Comparison of ENCODE assay signal across 25 cellular contexts in the genomic region with DNA sequence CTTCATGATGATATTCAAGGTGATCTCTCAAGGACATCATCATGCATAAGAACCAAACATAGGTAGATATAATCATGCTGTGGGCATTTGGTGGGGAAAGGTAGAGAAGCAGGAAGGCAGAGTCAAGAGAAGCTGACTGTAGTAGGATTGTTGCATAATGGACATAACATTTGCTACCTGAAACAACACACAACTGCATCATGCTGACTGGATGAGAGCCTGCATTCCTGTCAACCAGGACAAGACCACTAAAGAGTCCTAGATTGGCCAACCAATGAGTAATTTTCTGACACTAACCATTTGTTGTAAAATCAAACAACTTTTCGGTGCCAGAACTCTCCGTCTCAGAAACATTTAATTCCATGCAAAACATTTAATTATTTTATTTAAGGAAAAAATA.
DNase-seq lines count a peak whose midpoint lies in the region; ATAC-seq and TF ChIP-seq lines count a peak whose summit lies in the region.
"Had no signal": no experiment of that assay in that cellular context is flagged by ENCODE, and none has a peak within 500 bp of the region (broad histone marks: within the 10 kb centered on the region; RNA-seq: fewer than 3 reads in every experiment).

No MANE protein-coding gene starts in this region.

- H3K4ac ChIP-seq in mesenchymal stem cell (ENCODE audit: low read depth in 1 of 2, low read length in 2 of 2): no peak overlapping the region

- no peak overlapping the region for H2BK12ac ChIP-seq in mesenchymal stem cell (ENCODE audit: low read length in 2 of 2)

- ATAC-seq in activated naive CD4-positive, alpha-beta T cell treated with anti-CD3 and anti-CD28 coated beads, Interleukin-2, amount 50 U/mL, for 72 hours: no peak
- ATAC-seq: CD8-positive, alpha-beta T cell; GM23338; HepG2; Panc1 had no signal

- H3K9me3 ChIP-seq in mammary epithelial cell (replicated peaks; ENCODE audit: insufficient read depth, low read length) (no peaks in the 10 kb centered on the region), mesenchymal stem cell (ENCODE audit: control insufficient read depth, low read length) (peaks cover 15% of the 10 kb centered on the region), thyroid gland (no peaks in the 10 kb centered on the region), tibial artery (peaks cover 0 to 5% (median 0%) of the 10 kb centered on the region in 3 donors)
- H3K9me3 ChIP-seq: MG63 had no signal

- dilution Hi-C loops in mammary epithelial cell (cut with HindIII; ENCODE audit: low sequenced_read_pairs): no loop called here

- H3K27ac Mint-ChIP-seq in activated naive CD4-positive, alpha-beta T cell treated with anti-CD3 and anti-CD28 coated beads, Interleukin-2, amount 50 U/mL, for 72 hours: no peak overlapping the region
- H3K27ac Mint-ChIP-seq: B cell; CD8-positive, alpha-beta T cell; GM23338; H9 had no signal

- H2AFZ ChIP-seq in mammary epithelial cell (ENCODE audit: low read depth, low read length) (no peak overlapping the region), mesenchymal stem cell (ENCODE audit: low read depth, low read length) (no peak overlapping the region)
- H2AFZ ChIP-seq: GM23338 had no signal

- WGBS in mammary epithelial cell (ENCODE audit: low coverage, missing lambda C conversion rate): 8% methylated on average over 2 of the region's 2 CpGs
- WGBS in mesenchymal stem cell: 100% methylated on average over 1 of the region's 2 CpGs
- WGBS in thyroid gland, 2 donors: 33 to 44% methylated on average over 2 of the region's 2 CpGs

- no peaks in the 10 kb centered on the region for H3K27me3 ChIP-seq in mammary epithelial cell (ENCODE audit: insufficient read depth, low read length)
- H3K27me3 ChIP-seq in mesenchymal stem cell (ENCODE audit: control insufficient read depth in 1 of 2, insufficient read depth in 1 of 2, low read length in 2 of 2): no peaks in the 10 kb centered on the region
- no peaks in the 10 kb centered on the region for H3K27me3 ChIP-seq in thyroid gland
- no peaks in the 10 kb centered on the region for H3K27me3 ChIP-seq in tibial artery
- H3K27me3 ChIP-seq: MG63 had no signal

- H3K4me2 ChIP-seq in mammary epithelial cell (ENCODE audit: insufficient read depth, low read depth, low read length) (no peak overlapping the region), mesenchymal stem cell (ENCODE audit: low read length, poor library complexity, severe bottlenecking) (no peak overlapping the region)
- H3K4me2 ChIP-seq: GM23338 had no signal

- CTCF ChIA-PET in mammary epithelial cell (lab: Charles Lee; ENCODE audit: low non-redundant PET): no interaction called here

- H2BK5ac ChIP-seq in mesenchymal stem cell (ENCODE audit: low read depth, low read length, poor library complexity, severe bottlenecking): no peak overlapping the region

- no peak for TF ChIP-seq CTCF in mammary epithelial cell (conservative IDR thresholded peaks at IDR 0.05 in 1 of 2, IDR thresholded peaks at IDR 0.05 in 1 of 2; ENCODE audit: extremely low read depth in 1 of 2, insufficient read depth in 1 of 2, low read depth in 1 of 2, low read length in 2 of 2)
- TF ChIP-seq CTCF in thyroid gland (IDR thresholded peaks at IDR 0.05): no peak
- no peak for TF ChIP-seq CTCF in tibial artery (IDR thresholded peaks at IDR 0.05)

- peaks cover 0 to 5% of the 10 kb centered on the region in 2 donors for H3K36me3 Mint-ChIP-seq in activated naive CD4-positive, alpha-beta T cell treated with anti-CD3 and anti-CD28 coated beads, Interleukin-2, amount 50 U/mL, for 72 hours
- H3K36me3 Mint-ChIP-seq: CD8-positive, alpha-beta T cell had no signal

- no peak overlapping the region for H2AK5ac ChIP-seq in mesenchymal stem cell (ENCODE audit: low read length, severe bottlenecking)

- H3K36me3 ChIP-seq in mammary epithelial cell (ENCODE audit: insufficient read depth, low read length): no peaks in the 10 kb centered on the region
- no peaks in the 10 kb centered on the region for H3K36me3 ChIP-seq in mesenchymal stem cell (ENCODE audit: control insufficient read depth in 1 of 2, insufficient read depth in 2 of 2, low read depth in 1 of 2, low read length in 2 of 2)
- no peaks in the 10 kb centered on the region for H3K36me3 ChIP-seq in thyroid gland
- H3K36me3 ChIP-seq in tibial artery: no peaks in the 10 kb centered on the region
- H3K36me3 ChIP-seq: MG63 had no signal

- TF ChIP-seq POLR2A in thyroid gland (IDR thresholded peaks at IDR 0.05): no peak

- DNase-seq in AG20443 (ENCODE audit: low spot score) (peak; percentile 18), mammary epithelial cell (peak; percentile 68), mesenchymal stem cell (peak; percentile 2), thyroid gland (peak; percentile 49 to 54), tibial artery (no peak), SKM-1 (lab: John Stamatoyannopoulos, UW; ENCODE audit: unreplicated experiment) (no peak), GM19240 (ENCODE audit: insufficient read length, low spot score) (no peak)
- no peak for DNase-seq in activated naive CD4-positive, alpha-beta T cell treated with anti-CD3 and anti-CD28 coated beads, Interleukin-2, amount 50 U/mL, for 72 hours (ENCODE audit: low spot score in 2 of 2)
- DNase-seq: Caco-2; CD8-positive, alpha-beta T cell; H9; Karpas-422; MG63; NCI-H1105 treated with DMSO at 0.1 percent for 48 hours; NCI-H146; NCI-H2029; NCI-H2227 treated with DMSO at 0.1 percent for 48 hours; NCI-H526 treated with DMSO at 0.1 percent for 48 hours; SHP77 had no signal

- H3K9ac ChIP-seq in mammary epithelial cell (ENCODE audit: insufficient read depth, low read length) (no peak overlapping the region), mesenchymal stem cell (ENCODE audit: low read length) (no peak overlapping the region)

- no peak overlapping the region for H3K14ac ChIP-seq in mesenchymal stem cell (ENCODE audit: low read length in 2 of 2)

- H3K23ac ChIP-seq in mesenchymal stem cell (ENCODE audit: low read length in 2 of 2): no peak overlapping the region

- in situ Hi-C loops in mammary epithelial cell (cut with MboI; ENCODE audit: low sequenced_read_pairs in 2 of 2): no loop called here

- H4K91ac ChIP-seq in mesenchymal stem cell (ENCODE audit: low read length): no peak overlapping the region

- H3K18ac ChIP-seq in mesenchymal stem cell (ENCODE audit: low read depth in 1 of 2, low read length in 2 of 2): no peak overlapping the region

- no peak overlapping the region for H4K8ac ChIP-seq in mesenchymal stem cell (ENCODE audit: low read length)

- no TSS peak for BruUV-seq in mammary epithelial cell (replicated peaks; lab: Mats Ljungman, UMichigan)

- H3K4me1 ChIP-seq in mammary epithelial cell (ENCODE audit: insufficient read depth, low read length) (no peaks in the 10 kb centered on the region), mesenchymal stem cell (ENCODE audit: control insufficient read depth, insufficient read depth, low read depth, low read length) (no peaks in the 10 kb centered on the region), thyroid gland (peaks cover 12 to 19% of the 10 kb centered on the region in 2 donors), tibial artery (peaks cover 0 to 4% (median 1%) of the 10 kb centered on the region in 4 donors)
- H3K4me1 ChIP-seq: Caco-2 had no signal

- intact Hi-C loops in mammary epithelial cell (cut with micrococcal nuclease): no loop called here
- intact Hi-C loops in thyroid gland (cut with DNase I): no loop called here
- intact Hi-C loops in tibial artery (cut with DNase I; ENCODE audit: low total_unique reads): no loop called here

- H3K79me2 ChIP-seq in mammary epithelial cell (ENCODE audit: insufficient read depth, low read length): no peaks in the 10 kb centered on the region

- H3K9me3 Mint-ChIP-seq in activated naive CD4-positive, alpha-beta T cell treated with anti-CD3 and anti-CD28 coated beads, Interleukin-2, amount 50 U/mL, for 72 hours: peaks cover 3 to 9% of the 10 kb centered on the region in 2 donors
- H3K9me3 Mint-ChIP-seq: GM23338 had no signal

- H3K4me3 ChIP-seq in mammary epithelial cell (replicated peaks in 1 of 3; ENCODE audit: insufficient read depth in 1 of 3, low read depth in 2 of 3, low read length in 3 of 3) (no peak overlapping the region), mesenchymal stem cell (ENCODE audit: insufficient read depth in 1 of 2, low read depth in 1 of 2, low read length in 2 of 2) (no peak overlapping the region), thyroid gland (replicated peaks in 1 of 3) (no peak overlapping the region), tibial artery (no peak overlapping the region)
- H3K4me3 ChIP-seq: GM23338, MG63 had no signal

- H3K27ac ChIP-seq in mammary epithelial cell (ENCODE audit: insufficient read depth, low read depth, low read length) (no peak overlapping the region), mesenchymal stem cell (ENCODE audit: low read length, poor library complexity, severe bottlenecking) (no peak overlapping the region), thyroid gland (peak overlapping the region in 2 of 3 donors; percentile 36 to 41), tibial artery (no peak overlapping the region)
- H3K27ac ChIP-seq: C4-2B, RWPE1 had no signal

- H2BK15ac ChIP-seq in mesenchymal stem cell (ENCODE audit: low read depth, poor library complexity, severe bottlenecking): no peak overlapping the region

- H4K20me1 ChIP-seq in mammary epithelial cell (ENCODE audit: insufficient read depth, low read length): no peaks in the 10 kb centered on the region

- H3K79me1 ChIP-seq in mesenchymal stem cell (replicated peaks; ENCODE audit: low read length, poor library complexity, severe bottlenecking): no peaks in the 10 kb centered on the region

- H2BK120ac ChIP-seq in mesenchymal stem cell (ENCODE audit: low read depth, low read length): no peak overlapping the region

Comparison
In these comparisons a context has a peak if more than half of its experiments do, and no peak if none do; other contexts are left out.
1. DNase-seq: peak in AG20443 (single experiment), mammary epithelial cell (single experiment), mesenchymal stem cell (single experiment) and thyroid gland (2 of 2); none in tibial artery (0 of 2), SKM-1 (single experiment), activated naive CD4-positive, alpha-beta T cell treated with anti-CD3 and anti-CD28 coated beads, Interleukin-2, amount 50 U/mL, for 72 hours (0 of 2) and GM19240 (single experiment).
2. H3K27ac ChIP-seq: peak in thyroid gland (2 of 3); none in mammary epithelial cell (single experiment), mesenchymal stem cell (single experiment) and tibial artery (0 of 2).